ENCODE assay signal across 1 cellular context in the genomic region with DNA sequence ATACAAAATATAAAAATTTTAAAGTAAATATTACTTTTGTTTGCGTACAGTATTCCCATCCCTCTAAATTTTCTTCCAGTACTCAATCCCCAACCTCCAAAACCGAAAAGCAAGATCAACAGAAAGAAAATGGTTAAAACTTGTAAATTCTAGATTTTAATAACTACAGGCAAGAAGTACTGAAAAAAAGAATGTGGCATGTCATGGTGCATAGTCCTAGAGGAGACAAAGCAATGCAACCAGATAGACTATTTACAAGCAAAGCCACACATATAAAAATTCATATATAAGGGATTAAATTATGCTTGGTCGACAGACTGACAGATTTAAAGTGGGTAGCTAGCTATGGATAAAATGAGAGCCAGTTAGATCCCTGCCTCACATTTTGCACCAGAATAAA.
TF ChIP-seq lines count a peak whose summit lies in the region.

No MANE protein-coding gene starts in this region.

TF ChIP-seq in K562, 482 proteins besides CTCF, POLR2A, EP300 and RAD21 (continued from another document):
- TF ChIP-seq, protein P1, sequence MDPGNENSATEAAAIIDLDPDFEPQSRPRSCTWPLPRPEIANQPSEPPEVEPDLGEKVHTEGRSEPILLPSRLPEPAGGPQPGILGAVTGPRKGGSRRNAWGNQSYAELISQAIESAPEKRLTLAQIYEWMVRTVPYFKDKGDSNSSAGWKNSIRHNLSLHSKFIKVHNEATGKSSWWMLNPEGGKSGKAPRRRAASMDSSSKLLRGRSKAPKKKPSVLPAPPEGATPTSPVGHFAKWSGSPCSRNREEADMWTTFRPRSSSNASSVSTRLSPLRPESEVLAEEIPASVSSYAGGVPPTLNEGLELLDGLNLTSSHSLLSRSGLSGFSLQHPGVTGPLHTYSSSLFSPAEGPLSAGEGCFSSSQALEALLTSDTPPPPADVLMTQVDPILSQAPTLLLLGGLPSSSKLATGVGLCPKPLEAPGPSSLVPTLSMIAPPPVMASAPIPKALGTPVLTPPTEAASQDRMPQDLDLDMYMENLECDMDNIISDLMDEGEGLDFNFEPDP (CRISPR knock-in tag; IDR thresholded peaks at IDR 0.05): 0 out of 2 replicates have a peak, but pooled peaks have one; percentile 2
TF ChIP-seq in K562: peak in this region for 39.
